ENCODE assay signal across 18 cellular contexts in genomic region chr4:157776930-157777329, GRCh38.
"Had no signal": no experiment of that assay in that cellular context is flagged by ENCODE, and none has a peak within 500 bp of the region (broad histone marks: within the 10 kb centered on the region; RNA-seq: fewer than 3 reads in every experiment).

No MANE protein-coding gene starts in this region.

- ATAC-seq: Panc1, PC-3, SK-N-SH treated with all-trans-retinoic acid at 6 μM for 48 hours had no signal

- H3K4me3 ChIP-seq: MG63 had no signal

- DNase-seq: KBM-7; MG63; NCI-H1092; NCI-H1417 treated with DMSO at 0.1 percent for 48 hours; NCI-H146; NCI-H1694 treated with DMSO at 0.1 percent for 48 hours; NCI-H2171 treated with DMSO at 0.1 percent for 48 hours; NCI-H345; NCI-H510A treated with DMSO at 0.1 percent for 48 hours; NCI-H526; NCI-H82; NK-92 treated with Interleukin-12 subunit alpha and Interleukin-12 subunit beta, amount 100 ng/mL, for 24 hours; PC-3; SHP77 had no signal

- H3K9me3 ChIP-seq: MG63 had no signal

- H3K27ac ChIP-seq: HL-60, RWPE1 had no signal

- H3K36me3 ChIP-seq: MG63 had no signal
